In genomic region chr10:73743905-73744689, GRCh38 we compare ENCODE assay signal across 1 cellular context.
TF ChIP-seq lines count a peak whose summit lies in the region.

Gene SEC24C (plus strand): TSS chr10:73744372. CDS start chr10:73746833, 2,461 bp downstream.

TF ChIP-seq in K562, 482 proteins besides CTCF, POLR2A, EP300 and RAD21 (continued from another document):
- TF ChIP-seq, protein P1, sequence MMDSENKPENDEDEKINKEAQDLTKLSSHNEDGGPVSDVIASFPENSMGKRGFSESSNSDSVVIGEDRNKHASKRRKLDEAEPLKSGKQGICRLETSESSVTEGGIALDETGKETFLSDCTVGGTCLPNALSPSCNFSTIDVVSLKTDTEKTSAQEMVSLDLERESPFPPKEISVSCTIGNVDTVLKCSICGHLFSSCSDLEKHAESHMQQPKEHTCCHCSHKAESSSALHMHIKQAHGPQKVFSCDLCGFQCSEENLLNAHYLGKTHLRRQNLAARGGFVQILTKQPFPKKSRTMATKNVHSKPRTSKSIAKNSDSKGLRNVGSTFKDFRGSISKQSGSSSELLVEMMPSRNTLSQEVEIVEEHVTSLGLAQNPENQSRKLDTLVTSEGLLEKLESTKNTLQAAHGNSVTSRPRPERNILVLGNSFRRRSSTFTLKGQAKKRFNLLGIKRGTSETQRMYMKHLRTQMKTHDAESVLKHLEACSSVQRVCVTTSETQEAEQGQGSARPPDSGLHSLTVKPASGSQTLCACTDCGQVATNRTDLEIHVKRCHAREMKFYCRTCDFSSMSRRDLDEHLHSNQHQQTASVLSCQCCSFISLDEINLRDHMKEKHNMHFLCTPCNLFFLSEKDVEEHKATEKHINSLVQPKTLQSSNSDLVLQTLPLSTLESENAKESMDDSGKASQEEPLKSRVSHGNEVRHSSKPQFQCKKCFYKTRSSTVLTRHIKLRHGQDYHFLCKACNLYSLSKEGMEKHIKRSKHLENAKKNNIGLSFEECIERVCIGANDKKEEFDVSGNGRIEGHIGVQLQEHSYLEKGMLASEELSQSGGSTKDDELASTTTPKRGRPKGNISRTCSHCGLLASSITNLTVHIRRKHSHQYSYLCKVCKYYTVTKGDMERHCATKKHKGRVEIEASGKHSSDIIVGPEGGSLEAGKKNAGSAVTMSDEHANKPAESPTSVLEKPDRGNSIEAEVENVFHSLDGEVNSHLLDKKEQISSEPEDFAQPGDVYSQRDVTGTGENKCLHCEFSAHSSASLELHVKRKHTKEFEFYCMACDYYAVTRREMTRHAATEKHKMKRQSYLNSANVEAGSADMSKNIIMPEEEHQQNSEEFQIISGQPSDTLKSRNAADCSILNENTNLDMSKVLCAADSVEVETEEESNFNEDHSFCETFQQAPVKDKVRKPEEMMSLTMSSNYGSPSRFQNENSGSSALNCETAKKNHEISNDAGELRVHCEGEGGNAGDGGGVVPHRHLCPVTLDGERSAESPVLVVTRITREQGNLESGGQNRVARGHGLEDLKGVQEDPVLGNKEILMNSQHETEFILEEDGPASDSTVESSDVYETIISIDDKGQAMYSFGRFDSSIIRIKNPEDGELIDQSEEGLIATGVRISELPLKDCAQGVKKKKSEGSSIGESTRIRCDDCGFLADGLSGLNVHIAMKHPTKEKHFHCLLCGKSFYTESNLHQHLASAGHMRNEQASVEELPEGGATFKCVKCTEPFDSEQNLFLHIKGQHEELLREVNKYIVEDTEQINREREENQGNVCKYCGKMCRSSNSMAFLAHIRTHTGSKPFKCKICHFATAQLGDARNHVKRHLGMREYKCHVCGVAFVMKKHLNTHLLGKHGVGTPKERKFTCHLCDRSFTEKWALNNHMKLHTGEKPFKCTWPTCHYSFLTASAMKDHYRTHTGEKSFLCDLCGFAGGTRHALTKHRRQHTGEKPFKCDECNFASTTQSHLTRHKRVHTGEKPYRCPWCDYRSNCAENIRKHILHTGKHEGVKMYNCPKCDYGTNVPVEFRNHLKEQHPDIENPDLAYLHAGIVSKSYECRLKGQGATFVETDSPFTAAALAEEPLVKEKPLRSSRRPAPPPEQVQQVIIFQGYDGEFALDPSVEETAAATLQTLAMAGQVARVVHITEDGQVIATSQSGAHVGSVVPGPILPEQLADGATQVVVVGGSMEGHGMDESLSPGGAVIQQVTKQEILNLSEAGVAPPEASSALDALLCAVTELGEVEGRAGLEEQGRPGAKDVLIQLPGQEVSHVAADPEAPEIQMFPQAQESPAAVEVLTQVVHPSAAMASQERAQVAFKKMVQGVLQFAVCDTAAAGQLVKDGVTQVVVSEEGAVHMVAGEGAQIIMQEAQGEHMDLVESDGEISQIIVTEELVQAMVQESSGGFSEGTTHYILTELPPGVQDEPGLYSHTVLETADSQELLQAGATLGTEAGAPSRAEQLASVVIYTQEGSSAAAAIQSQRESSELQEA (IDR thresholded peaks at IDR 0.05; ENCODE audit: low read depth): no peak
- TF ChIP-seq ZBTB9 (CRISPR knock-in tag; IDR thresholded peaks at IDR 0.05) (peak; percentile 61), TAF9B (IDR thresholded peaks at IDR 0.05; ENCODE audit: partially characterized antibody) (peak; percentile 99), TCF15 (CRISPR knock-in tag; IDR thresholded peaks at IDR 0.05) (peak; percentile 83; the same call in 1 of the 2 replicates), EHMT2 (IDR thresholded peaks at IDR 0.05) (no peak), CTBP1 (IDR thresholded peaks at IDR 0.05; ENCODE audit: borderline replicate concordance) (peak; percentile 55; the same call in 1 of the 2 replicates), AFF1 (IDR thresholded peaks at IDR 0.05; ENCODE audit: low read depth in 1 of 2, partially characterized antibody in 2 of 2) (peak; percentile 37 to 94), STAT5A (IDR thresholded peaks at IDR 0.05; ENCODE audit: borderline replicate concordance, low read length) (no peak; the same call in 1 of the 2 replicates), PHF8 (IDR thresholded peaks at IDR 0.05; ENCODE audit: borderline replicate concordance, low read length) (peak; percentile 94), NFATC3 (IDR thresholded peaks at IDR 0.05) (peak; percentile 70; the same call in 1 of the 2 replicates), NONO (IDR thresholded peaks at IDR 0.05; ENCODE audit: low read depth in 2 of 2, low read length in 1 of 2) (0 out of 4 replicates have a peak, but pooled peaks of 1 of the 2 experiments have one; percentile 27), PHTF2 (CRISPR knock-in tag; IDR thresholded peaks at IDR 0.05) (no peak), STAG1 (CRISPR knock-in tag; IDR thresholded peaks at IDR 0.05; ENCODE audit: borderline replicate concordance) (no peak), PHF20 (IDR thresholded peaks at IDR 0.05; ENCODE audit: partially characterized antibody) (peak; percentile 96), ZNF146 (CRISPR knock-in tag; IDR thresholded peaks at IDR 0.05; ENCODE audit: unreplicated experiment) (no peak), JUND (IDR thresholded peaks at IDR 0.05; ENCODE audit: borderline replicate concordance, low read depth, low read length) (peak; percentile 45; the same call in 1 of the 2 replicates), JUND (tag; IDR thresholded peaks at IDR 0.05; ENCODE audit: borderline replicate concordance, low read depth, low read length) (peak; percentile 77; the same call in 1 of the 3 replicates), DIDO1 (tag; IDR thresholded peaks at IDR 0.05; ENCODE audit: low read depth) (peak; percentile 38), RBM22 (IDR thresholded peaks at IDR 0.05; ENCODE audit: low read depth, low read length, poor library complexity, severe bottlenecking) (peak; percentile 48), TSC22D4 (tag; IDR thresholded peaks at IDR 0.05) (no peak), ZNF436 (CRISPR knock-in tag; IDR thresholded peaks at IDR 0.05) (no peak), POLR3A (IDR thresholded peaks at IDR 0.05; ENCODE audit: borderline replicate concordance, extremely low read depth, insufficient read depth, insufficient read length) (no peak), RBM39 (optimal IDR thresholded peaks at IDR 0.05; ENCODE audit: low read depth, low read length) (peak; percentile 84)
- TF ChIP-seq, protein P2, sequence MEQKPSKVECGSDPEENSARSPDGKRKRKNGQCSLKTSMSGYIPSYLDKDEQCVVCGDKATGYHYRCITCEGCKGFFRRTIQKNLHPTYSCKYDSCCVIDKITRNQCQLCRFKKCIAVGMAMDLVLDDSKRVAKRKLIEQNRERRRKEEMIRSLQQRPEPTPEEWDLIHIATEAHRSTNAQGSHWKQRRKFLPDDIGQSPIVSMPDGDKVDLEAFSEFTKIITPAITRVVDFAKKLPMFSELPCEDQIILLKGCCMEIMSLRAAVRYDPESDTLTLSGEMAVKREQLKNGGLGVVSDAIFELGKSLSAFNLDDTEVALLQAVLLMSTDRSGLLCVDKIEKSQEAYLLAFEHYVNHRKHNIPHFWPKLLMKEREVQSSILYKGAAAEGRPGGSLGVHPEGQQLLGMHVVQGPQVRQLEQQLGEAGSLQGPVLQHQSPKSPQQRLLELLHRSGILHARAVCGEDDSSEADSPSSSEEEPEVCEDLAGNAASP (IDR thresholded peaks at IDR 0.05): no peak
- TF ChIP-seq, protein P3, sequence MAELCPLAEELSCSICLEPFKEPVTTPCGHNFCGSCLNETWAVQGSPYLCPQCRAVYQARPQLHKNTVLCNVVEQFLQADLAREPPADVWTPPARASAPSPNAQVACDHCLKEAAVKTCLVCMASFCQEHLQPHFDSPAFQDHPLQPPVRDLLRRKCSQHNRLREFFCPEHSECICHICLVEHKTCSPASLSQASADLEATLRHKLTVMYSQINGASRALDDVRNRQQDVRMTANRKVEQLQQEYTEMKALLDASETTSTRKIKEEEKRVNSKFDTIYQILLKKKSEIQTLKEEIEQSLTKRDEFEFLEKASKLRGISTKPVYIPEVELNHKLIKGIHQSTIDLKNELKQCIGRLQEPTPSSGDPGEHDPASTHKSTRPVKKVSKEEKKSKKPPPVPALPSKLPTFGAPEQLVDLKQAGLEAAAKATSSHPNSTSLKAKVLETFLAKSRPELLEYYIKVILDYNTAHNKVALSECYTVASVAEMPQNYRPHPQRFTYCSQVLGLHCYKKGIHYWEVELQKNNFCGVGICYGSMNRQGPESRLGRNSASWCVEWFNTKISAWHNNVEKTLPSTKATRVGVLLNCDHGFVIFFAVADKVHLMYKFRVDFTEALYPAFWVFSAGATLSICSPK (IDR thresholded peaks at IDR 0.05; ENCODE audit: borderline replicate concordance): no peak; the same call in 1 of the 2 replicates
- TF ChIP-seq, protein P4, sequence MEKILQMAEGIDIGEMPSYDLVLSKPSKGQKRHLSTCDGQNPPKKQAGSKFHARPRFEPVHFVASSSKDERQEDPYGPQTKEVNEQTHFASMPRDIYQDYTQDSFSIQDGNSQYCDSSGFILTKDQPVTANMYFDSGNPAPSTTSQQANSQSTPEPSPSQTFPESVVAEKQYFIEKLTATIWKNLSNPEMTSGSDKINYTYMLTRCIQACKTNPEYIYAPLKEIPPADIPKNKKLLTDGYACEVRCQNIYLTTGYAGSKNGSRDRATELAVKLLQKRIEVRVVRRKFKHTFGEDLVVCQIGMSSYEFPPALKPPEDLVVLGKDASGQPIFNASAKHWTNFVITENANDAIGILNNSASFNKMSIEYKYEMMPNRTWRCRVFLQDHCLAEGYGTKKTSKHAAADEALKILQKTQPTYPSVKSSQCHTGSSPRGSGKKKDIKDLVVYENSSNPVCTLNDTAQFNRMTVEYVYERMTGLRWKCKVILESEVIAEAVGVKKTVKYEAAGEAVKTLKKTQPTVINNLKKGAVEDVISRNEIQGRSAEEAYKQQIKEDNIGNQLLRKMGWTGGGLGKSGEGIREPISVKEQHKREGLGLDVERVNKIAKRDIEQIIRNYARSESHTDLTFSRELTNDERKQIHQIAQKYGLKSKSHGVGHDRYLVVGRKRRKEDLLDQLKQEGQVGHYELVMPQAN (IDR thresholded peaks at IDR 0.05; ENCODE audit: borderline replicate concordance): peak; percentile 87
- TF ChIP-seq, protein P5, sequence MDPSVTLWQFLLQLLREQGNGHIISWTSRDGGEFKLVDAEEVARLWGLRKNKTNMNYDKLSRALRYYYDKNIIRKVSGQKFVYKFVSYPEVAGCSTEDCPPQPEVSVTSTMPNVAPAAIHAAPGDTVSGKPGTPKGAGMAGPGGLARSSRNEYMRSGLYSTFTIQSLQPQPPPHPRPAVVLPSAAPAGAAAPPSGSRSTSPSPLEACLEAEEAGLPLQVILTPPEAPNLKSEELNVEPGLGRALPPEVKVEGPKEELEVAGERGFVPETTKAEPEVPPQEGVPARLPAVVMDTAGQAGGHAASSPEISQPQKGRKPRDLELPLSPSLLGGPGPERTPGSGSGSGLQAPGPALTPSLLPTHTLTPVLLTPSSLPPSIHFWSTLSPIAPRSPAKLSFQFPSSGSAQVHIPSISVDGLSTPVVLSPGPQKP (CRISPR knock-in tag; IDR thresholded peaks at IDR 0.05): no peak
